Comparison of ENCODE assay signal across 16 cellular contexts in genomic region chr5:168852329-168852728, GRCh38.
A peak's percentile ranks its signal among the peaks of the same experiment; 100 is the strongest.
DNase-seq lines count a peak whose midpoint lies in the region; ATAC-seq and TF ChIP-seq lines count a peak whose summit lies in the region.
"Had no signal": no experiment of that assay in that cellular context is flagged by ENCODE, and none has a peak within 500 bp of the region (broad histone marks: within the 10 kb centered on the region; RNA-seq: fewer than 3 reads in every experiment).

No MANE protein-coding gene starts in this region.

- peak overlapping the region in 6 of 7 donors; percentile 48 to 91 (median 78) for H3K27ac Mint-ChIP-seq in CD4-positive, alpha-beta memory T cell
- peak overlapping the region; percentile 90 for H3K27ac Mint-ChIP-seq in T-helper 2 cell treated with Interferon-gamma antibody and Interleukin-4, amounts not matched to agents 5 μg/mL and 100 μg/mL, for 36 hours
- H3K27ac Mint-ChIP-seq: B cell had no signal

- H3K4me1 Mint-ChIP-seq in CD4-positive, alpha-beta memory T cell: peaks cover 14 to 31% (median 28%) of the 10 kb centered on the region in 4 donors
- H3K4me1 Mint-ChIP-seq in T-helper 2 cell treated with Interferon-gamma antibody and Interleukin-4, amounts not matched to agents 5 μg/mL and 100 μg/mL, for 36 hours (ENCODE audit: low read depth): peaks cover 50% of the 10 kb centered on the region
- H3K4me1 Mint-ChIP-seq: B cell had no signal

- peak in 1 of 5 donors; percentile 4 for DNase-seq in CD4-positive, alpha-beta memory T cell
- DNase-seq in T-helper 2 cell treated with Interferon-gamma antibody and Interleukin-4, amounts not matched to agents 5 μg/mL and 100 μg/mL, for 36 hours (ENCODE audit: low spot score): peak; percentile 40
- DNase-seq in tibial nerve (ENCODE audit: low spot score in 2 of 2) (no peak), NCI-H2227 (lab: John Stamatoyannopoulos, UW; ENCODE audit: unreplicated experiment) (no peak)
- DNase-seq in stimulated activated CD4-positive, alpha-beta T cell treated with anti-CD3 and anti-CD28 coated beads, Interleukin-15, amount 100 ng/mL, for 24 hours: no peak
- DNase-seq: activated CD4-positive, alpha-beta T cell treated with anti-CD3 and anti-CD28 coated beads, Interleukin-2, amount 50 U/mL, for 48 hours; activated naive CD4-positive, alpha-beta T cell treated with Interleukin-2 at 50 U/mL for 16 hours; kidney; NCI-H748 treated with DMSO at 0.1 percent for 48 hours; psoas muscle; stimulated activated CD8-positive, alpha-beta memory T cell treated with anti-CD3 and anti-CD28 coated beads, Interleukin-4, amount 100 ng/mL, for 48 hours had no signal

- no peaks in the 10 kb centered on the region for H3K27me3 ChIP-seq in CD4-positive, alpha-beta memory T cell (ENCODE audit: insufficient read depth, low read length)
- no peaks in the 10 kb centered on the region for H3K27me3 ChIP-seq in tibial nerve

- POLR2A ChIA-PET in CD4-positive, alpha-beta memory T cell (lab: Charles Lee; ENCODE audit: partially characterized antibody): no interaction called here

- CTCF ChIA-PET in CD4-positive, alpha-beta memory T cell (lab: Charles Lee; ENCODE audit: partially characterized antibody): no interaction called here

- WGBS in mesodermal cell (ENCODE audit: insufficient coverage in 2 of 2), 2 experiments: 73 to 87% methylated on average over 3 to 4 of the region's 4 CpGs
- WGBS in tibial nerve, 2 donors: 38 to 39% methylated on average over 4 of the region's 4 CpGs

- no peak for TF ChIP-seq CTCF in tibial nerve (IDR thresholded peaks at IDR 0.05)

- H3K9me3 ChIP-seq in CD4-positive, alpha-beta memory T cell (ENCODE audit: control insufficient read depth in 1 of 2, low read length in 2 of 2): no peaks in the 10 kb centered on the region
- H3K9me3 ChIP-seq in mesodermal cell (ENCODE audit: control insufficient read depth, low read length) (no peaks in the 10 kb centered on the region), tibial nerve (no peaks in the 10 kb centered on the region)
- H3K9me3 ChIP-seq: psoas muscle had no signal

- no peaks in the 10 kb centered on the region for H3K27me3 Mint-ChIP-seq in CD4-positive, alpha-beta memory T cell
- H3K27me3 Mint-ChIP-seq in T-helper 2 cell treated with Interferon-gamma antibody and Interleukin-4, amounts not matched to agents 5 μg/mL and 100 μg/mL, for 36 hours (ENCODE audit: low read depth): no peaks in the 10 kb centered on the region

- intact Hi-C loops in CD4-positive, alpha-beta memory T cell (cut with micrococcal nuclease): no loop called here

- H3K4me3 Mint-ChIP-seq in CD4-positive, alpha-beta memory T cell: peak overlapping the region in 7 of 8 donors; percentile 31 to 73 (median 63)
- peak overlapping the region; percentile 79 for H3K4me3 Mint-ChIP-seq in T-helper 2 cell treated with Interferon-gamma antibody and Interleukin-4, amounts not matched to agents 5 μg/mL and 100 μg/mL, for 36 hours
- H3K4me3 Mint-ChIP-seq: B cell had no signal

- TF ChIP-seq EP300 in tibial nerve (IDR thresholded peaks at IDR 0.05): no peak

- TF ChIP-seq POLR2A in tibial nerve (IDR thresholded peaks at IDR 0.05): no peak

- H3K4me3 ChIP-seq in CD4-positive, alpha-beta memory T cell (ENCODE audit: low read length in 2 of 2): no peak overlapping the region
- no peak overlapping the region for H3K4me3 ChIP-seq in mesodermal cell (ENCODE audit: extremely low read depth, insufficient read depth, low read length, poor library complexity, severe bottlenecking)
- no peak overlapping the region for H3K4me3 ChIP-seq in tibial nerve
- H3K4me3 ChIP-seq: GM12878, psoas muscle had no signal

- H3K27ac ChIP-seq in CD4-positive, alpha-beta memory T cell (ENCODE audit: low read depth, low read length): no peak overlapping the region
- H3K27ac ChIP-seq in mesodermal cell (ENCODE audit: low read depth, low read length, severe bottlenecking) (peak overlapping the region; percentile 87), tibial nerve (peak overlapping the region in 1 of 4 donors; percentile 30)
- H3K27ac ChIP-seq: psoas muscle had no signal

- no peaks in the 10 kb centered on the region for H3K36me3 ChIP-seq in CD4-positive, alpha-beta memory T cell (ENCODE audit: insufficient read depth, low read length)
- H3K36me3 ChIP-seq in mesodermal cell (ENCODE audit: control insufficient read depth, insufficient read depth, low read length) (no peaks in the 10 kb centered on the region), tibial nerve (no peaks in the 10 kb centered on the region)

- H3K9me3 Mint-ChIP-seq in CD4-positive, alpha-beta memory T cell: no peaks in the 10 kb centered on the region
- no peaks in the 10 kb centered on the region for H3K9me3 Mint-ChIP-seq in T-helper 2 cell treated with Interferon-gamma antibody and Interleukin-4, amounts not matched to agents 5 μg/mL and 100 μg/mL, for 36 hours

- ATAC-seq in GM21619 (IDR thresholded peaks at IDR 0.05; ENCODE audit: unreplicated experiment) (peak; percentile 27), HG03442 (IDR thresholded peaks at IDR 0.05; ENCODE audit: unreplicated experiment) (no peak)
- ATAC-seq: GM12878, psoas muscle had no signal

- peaks cover 3% of the 10 kb centered on the region for H3K4me1 ChIP-seq in CD4-positive, alpha-beta memory T cell (ENCODE audit: insufficient read depth, low read length)
- H3K4me1 ChIP-seq in mesodermal cell (ENCODE audit: control insufficient read depth, insufficient read depth, low read length, poor library complexity, severe bottlenecking): peaks cover 11% of the 10 kb centered on the region
- H3K4me1 ChIP-seq in tibial nerve: no peaks in the 10 kb centered on the region
- H3K4me1 ChIP-seq: psoas muscle had no signal

- no peaks in the 10 kb centered on the region for H3K36me3 Mint-ChIP-seq in CD4-positive, alpha-beta memory T cell
- H3K36me3 Mint-ChIP-seq in T-helper 2 cell treated with Interferon-gamma antibody and Interleukin-4, amounts not matched to agents 5 μg/mL and 100 μg/mL, for 36 hours (ENCODE audit: low read depth): no peaks in the 10 kb centered on the region
